19 cellular contexts compared by ENCODE assay signal in genomic region chr18:61924550-61924949, GRCh38.
"Had no signal": no experiment of that assay in that cellular context is flagged by ENCODE, and none has a peak within 500 bp of the region (broad histone marks: within the 10 kb centered on the region; RNA-seq: fewer than 3 reads in every experiment).

No MANE protein-coding gene starts in this region.

- DNase-seq: colonic mucosa; dermis blood vessel endothelial cell; esophagus squamous epithelium; foreskin fibroblast; glutamatergic neuron; islet precursor cell; occipital lobe; pancreas; right cardiac atrium; small intestine; stimulated activated CD4-positive, alpha-beta T cell treated with anti-CD3 and anti-CD28 coated beads, Interleukin-4, amount 100 ng/mL, for 1 hour; stimulated activated CD8-positive, alpha-beta memory T cell treated with anti-CD3 and anti-CD28 coated beads, Interleukin-4, amount 100 ng/mL, for 48 hours; stomach; substantia nigra; transverse colon had no signal

- H3K27ac ChIP-seq: colonic mucosa, esophagus squamous epithelium, gastroesophageal sphincter, pancreas, stomach, thoracic aorta, transverse colon had no signal

- H3K27me3 ChIP-seq: colonic mucosa, esophagus squamous epithelium, gastroesophageal sphincter, pancreas, stomach, transverse colon had no signal

- H3K36me3 ChIP-seq: colonic mucosa, esophagus squamous epithelium, gastroesophageal sphincter, pancreas, stomach, thoracic aorta, transverse colon had no signal

- ATAC-seq: gastroesophageal sphincter; left lobe of liver; pancreas; right cardiac atrium; stimulated activated effector memory CD8-positive, alpha-beta T cell treated with anti-CD3 and anti-CD28 coated beads, Interleukin-12 subunit alpha, Interleukin-12 subunit beta, amount 100 ng/mL, for 72 hours had no signal

- H3K9me3 ChIP-seq: colonic mucosa, esophagus squamous epithelium, pancreas, stomach, thoracic aorta, transverse colon had no signal

- H3K4me3 ChIP-seq: colonic mucosa, esophagus squamous epithelium, gastroesophageal sphincter, pancreas, stomach, thoracic aorta, transverse colon had no signal

- H3K4me1 ChIP-seq: colonic mucosa, gastroesophageal sphincter, pancreas, stomach, transverse colon had no signal
